1 cellular context compared by ENCODE assay signal in genomic region chr22:32534252-32535215, GRCh38.
TF ChIP-seq lines count a peak whose summit lies in the region.

No MANE protein-coding gene starts in this region.

TF ChIP-seq in HepG2, 621 proteins besides CTCF, POLR2A, EP300 and RAD21 (continues in another document):
- no peak for TF ChIP-seq PREB (CRISPR knock-in tag; IDR thresholded peaks at IDR 0.05)
- TF ChIP-seq DR1 (CRISPR knock-in tag; IDR thresholded peaks at IDR 0.05) = 0 out of 2 replicates have a peak, but pooled peaks have one; percentile 30
- no peak for TF ChIP-seq ZNF143 (CRISPR knock-in tag; IDR thresholded peaks at IDR 0.05)
- TF ChIP-seq NKX3-1 (CRISPR knock-in tag; IDR thresholded peaks at IDR 0.05) = no peak
- no peak for TF ChIP-seq CBFB (CRISPR knock-in tag; IDR thresholded peaks at IDR 0.05)
- no peak for TF ChIP-seq HMGXB3 (CRISPR knock-in tag; IDR thresholded peaks at IDR 0.05; ENCODE audit: borderline replicate concordance)
- TF ChIP-seq PTBP1 (IDR thresholded peaks at IDR 0.05; ENCODE audit: low read depth, low read length, poor library complexity, severe bottlenecking) = no peak
- 0 out of 2 replicates have a peak, but pooled peaks have one; percentile 48 for TF ChIP-seq ESRRA (CRISPR knock-in tag; IDR thresholded peaks at IDR 0.05; ENCODE audit: low read depth)
- TF ChIP-seq REPIN1 (CRISPR knock-in tag; IDR thresholded peaks at IDR 0.05; ENCODE audit: borderline replicate concordance, low read depth) = peak; percentile 43; the same call in 1 of the 2 replicates
- TF ChIP-seq ZNF75D (CRISPR knock-in tag; IDR thresholded peaks at IDR 0.05; ENCODE audit: borderline replicate concordance) = no peak
- no peak for TF ChIP-seq HNRNPUL1 (IDR thresholded peaks at IDR 0.05; ENCODE audit: low read depth, low read length)
- TF ChIP-seq POLR2G (IDR thresholded peaks at IDR 0.05; ENCODE audit: low read depth, low read length) = peak; percentile 60; the same call in 1 of the 2 replicates
- TF ChIP-seq ZNF616 (CRISPR knock-in tag; IDR thresholded peaks at IDR 0.05; ENCODE audit: low read depth) = no peak
- no peak for TF ChIP-seq ZFAT (CRISPR knock-in tag; conservative IDR thresholded peaks at IDR 0.05)
- no peak for TF ChIP-seq HMGXB4 (CRISPR knock-in tag; IDR thresholded peaks at IDR 0.05; ENCODE audit: borderline replicate concordance in 1 of 2, low read depth in 1 of 2)
- no peak for TF ChIP-seq ARID2 (CRISPR knock-in tag; IDR thresholded peaks at IDR 0.05; ENCODE audit: borderline replicate concordance)
- TF ChIP-seq ZNF577 (CRISPR knock-in tag; IDR thresholded peaks at IDR 0.05; ENCODE audit: borderline replicate concordance, low read depth) = no peak
- no peak for TF ChIP-seq ZNF367 (CRISPR knock-in tag; IDR thresholded peaks at IDR 0.05; ENCODE audit: borderline replicate concordance)
- no peak for TF ChIP-seq GMEB1 (CRISPR knock-in tag; IDR thresholded peaks at IDR 0.05; ENCODE audit: borderline replicate concordance)
- no peak for TF ChIP-seq ZNF569 (CRISPR knock-in tag; IDR thresholded peaks at IDR 0.05; ENCODE audit: borderline replicate concordance)
- no peak for TF ChIP-seq KMT2B (CRISPR knock-in tag; IDR thresholded peaks at IDR 0.05)
- no peak for TF ChIP-seq ZNF552 (CRISPR knock-in tag; IDR thresholded peaks at IDR 0.05; ENCODE audit: borderline replicate concordance)
- no peak for TF ChIP-seq KLF6 (CRISPR knock-in tag; IDR thresholded peaks at IDR 0.05)
- no peak for TF ChIP-seq ATRX (CRISPR knock-in tag; IDR thresholded peaks at IDR 0.05; ENCODE audit: borderline replicate concordance)
- TF ChIP-seq HCFC1 (IDR thresholded peaks at IDR 0.05; ENCODE audit: low read depth, low read length) = no peak
- no peak for TF ChIP-seq ZNF761 (CRISPR knock-in tag; conservative IDR thresholded peaks at IDR 0.05)
- no peak for TF ChIP-seq DMTF1 (CRISPR knock-in tag; IDR thresholded peaks at IDR 0.05)
- TF ChIP-seq LCORL (IDR thresholded peaks at IDR 0.05) = no peak
- peak; percentile 87 for TF ChIP-seq LCORL (CRISPR knock-in tag; IDR thresholded peaks at IDR 0.05)
- no peak for TF ChIP-seq ZNF792 (CRISPR knock-in tag; IDR thresholded peaks at IDR 0.05)
- no peak for TF ChIP-seq CHD2 (IDR thresholded peaks at IDR 0.05; ENCODE audit: low read depth, low read length)
- no peak for TF ChIP-seq ZNF33B (CRISPR knock-in tag; IDR thresholded peaks at IDR 0.05)
- TF ChIP-seq ZNF549 (CRISPR knock-in tag; IDR thresholded peaks at IDR 0.05) = no peak
- TF ChIP-seq TARDBP (CRISPR knock-in tag; IDR thresholded peaks at IDR 0.05) = peak; percentile 51; the same call in 1 of the 2 replicates
- no peak for TF ChIP-seq TRIM24 (CRISPR knock-in tag; IDR thresholded peaks at IDR 0.05)
- no peak for TF ChIP-seq CREBL2 (CRISPR knock-in tag; IDR thresholded peaks at IDR 0.05; ENCODE audit: borderline replicate concordance)
- no peak for TF ChIP-seq ZHX2 (IDR thresholded peaks at IDR 0.05; ENCODE audit: low read depth)
- no peak for TF ChIP-seq ZHX2 (CRISPR knock-in tag; IDR thresholded peaks at IDR 0.05; ENCODE audit: borderline replicate concordance)
- TF ChIP-seq ZNF784 (CRISPR knock-in tag; IDR thresholded peaks at IDR 0.05; ENCODE audit: borderline replicate concordance) = no peak
- no peak for TF ChIP-seq SPEN (CRISPR knock-in tag; IDR thresholded peaks at IDR 0.05; ENCODE audit: low read depth)
- TF ChIP-seq ZNF281 (CRISPR knock-in tag; IDR thresholded peaks at IDR 0.05; ENCODE audit: borderline replicate concordance) = peak; percentile 61; the same call in 1 of the 2 replicates
- TF ChIP-seq MBD4 (IDR thresholded peaks at IDR 0.05; ENCODE audit: borderline replicate concordance, low read length) = no peak
